1 cellular context compared by ENCODE assay signal in genomic region chr5:173762930-173763329, GRCh38.
TF ChIP-seq lines count a peak whose summit lies in the region.

No MANE protein-coding gene starts in this region.

TF ChIP-seq in A549, 52 proteins besides CTCF, POLR2A, EP300 and RAD21 (continued from another document):
- no peak for TF ChIP-seq ESRRA (IDR thresholded peaks at IDR 0.05; ENCODE audit: borderline replicate concordance, low read length)
- no peak for TF ChIP-seq HES2 (IDR thresholded peaks at IDR 0.05)
